Comparison of ENCODE assay signal across 1 cellular context in the genomic region with DNA sequence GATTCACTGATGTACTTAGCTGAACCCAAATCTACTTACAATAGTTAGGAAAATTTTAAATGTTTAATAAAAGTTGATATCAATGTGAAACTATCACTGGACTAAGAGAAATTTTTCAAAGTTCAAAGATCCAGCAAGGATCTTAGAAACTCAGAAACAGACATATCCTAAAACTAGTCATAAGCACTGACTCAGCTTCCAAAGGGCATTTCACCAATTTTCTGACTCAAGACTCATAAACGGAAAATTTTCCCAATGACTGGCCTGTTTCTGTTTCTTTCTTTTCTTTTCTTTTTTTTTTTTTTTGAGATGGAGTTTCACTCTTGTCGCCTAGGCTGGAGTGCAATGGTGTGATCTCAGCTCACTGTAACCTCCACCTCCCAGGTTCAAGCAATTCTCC.
TF ChIP-seq lines count a peak whose summit lies in the region.

No MANE protein-coding gene starts in this region.

TF ChIP-seq in HepG2, 621 proteins besides CTCF, POLR2A, EP300 and RAD21 (continued from another document):
- TF ChIP-seq, protein P1, sequence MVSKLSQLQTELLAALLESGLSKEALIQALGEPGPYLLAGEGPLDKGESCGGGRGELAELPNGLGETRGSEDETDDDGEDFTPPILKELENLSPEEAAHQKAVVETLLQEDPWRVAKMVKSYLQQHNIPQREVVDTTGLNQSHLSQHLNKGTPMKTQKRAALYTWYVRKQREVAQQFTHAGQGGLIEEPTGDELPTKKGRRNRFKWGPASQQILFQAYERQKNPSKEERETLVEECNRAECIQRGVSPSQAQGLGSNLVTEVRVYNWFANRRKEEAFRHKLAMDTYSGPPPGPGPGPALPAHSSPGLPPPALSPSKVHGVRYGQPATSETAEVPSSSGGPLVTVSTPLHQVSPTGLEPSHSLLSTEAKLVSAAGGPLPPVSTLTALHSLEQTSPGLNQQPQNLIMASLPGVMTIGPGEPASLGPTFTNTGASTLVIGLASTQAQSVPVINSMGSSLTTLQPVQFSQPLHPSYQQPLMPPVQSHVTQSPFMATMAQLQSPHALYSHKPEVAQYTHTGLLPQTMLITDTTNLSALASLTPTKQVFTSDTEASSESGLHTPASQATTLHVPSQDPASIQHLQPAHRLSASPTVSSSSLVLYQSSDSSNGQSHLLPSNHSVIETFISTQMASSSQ (IDR thresholded peaks at IDR 0.05; ENCODE audit: low read depth) = no peak
- TF ChIP-seq, protein P1 (CRISPR knock-in tag; IDR thresholded peaks at IDR 0.05; ENCODE audit: borderline replicate concordance) = no peak
- no peak for TF ChIP-seq KDM1A (CRISPR knock-in tag; IDR thresholded peaks at IDR 0.05)
TF ChIP-seq in HepG2: peak in this region for 0.
